ENCODE assay signal across 1 cellular context in the genomic region with DNA sequence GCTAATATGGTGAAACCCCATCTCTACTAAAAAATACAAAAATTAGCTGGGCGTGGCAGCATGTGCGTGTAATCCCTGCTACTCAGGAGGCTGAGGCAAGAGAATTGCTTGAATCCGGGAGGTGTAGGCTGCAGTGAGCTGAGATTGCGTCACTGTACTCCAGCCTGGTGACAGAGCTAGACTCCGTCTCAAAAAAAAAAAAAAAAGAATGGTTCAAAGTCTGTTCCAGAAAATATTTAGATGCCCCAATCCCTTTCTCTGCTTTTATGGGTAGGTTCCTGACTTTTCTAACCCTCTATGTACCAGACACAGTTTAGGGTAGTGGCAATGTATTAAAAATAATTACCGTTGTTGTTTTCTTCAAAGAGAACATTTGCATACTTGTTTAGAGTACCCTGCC.
TF ChIP-seq lines count a peak whose summit lies in the region.

No MANE protein-coding gene starts in this region.

TF ChIP-seq in HepG2, 621 proteins besides CTCF, POLR2A, EP300 and RAD21 (continued from another document and continues in another):
- TF ChIP-seq ZNF878 (CRISPR knock-in tag; IDR thresholded peaks at IDR 0.05) (no peak), ZFP62 (CRISPR knock-in tag; IDR thresholded peaks at IDR 0.05) (no peak), ZNF224 (CRISPR knock-in tag; IDR thresholded peaks at IDR 0.05) (no peak), KAT2B (IDR thresholded peaks at IDR 0.05; ENCODE audit: borderline replicate concordance, low read depth, low read length) (no peak), ZNF7 (CRISPR knock-in tag; IDR thresholded peaks at IDR 0.05) (no peak), TCF12 (IDR thresholded peaks at IDR 0.05) (no peak), TCF12 (CRISPR knock-in tag; IDR thresholded peaks at IDR 0.05) (no peak), SIX1 (CRISPR knock-in tag; IDR thresholded peaks at IDR 0.05; ENCODE audit: borderline replicate concordance) (no peak), ZNF589 (CRISPR knock-in tag; conservative IDR thresholded peaks at IDR 0.05) (no peak), SMARCC2 (IDR thresholded peaks at IDR 0.05) (no peak), MTF2 (CRISPR knock-in tag; IDR thresholded peaks at IDR 0.05; ENCODE audit: borderline replicate concordance) (no peak), ZSCAN20 (CRISPR knock-in tag; IDR thresholded peaks at IDR 0.05; ENCODE audit: borderline replicate concordance) (0 out of 2 replicates have a peak, but pooled peaks have one; percentile 34), MAFK (conservative IDR thresholded peaks at IDR 0.05 in 1 of 2, IDR thresholded peaks at IDR 0.05 in 1 of 2; ENCODE audit: low read length in 2 of 2) (no peak), ZNF563 (CRISPR knock-in tag; IDR thresholded peaks at IDR 0.05) (peak; percentile 44; the same call in 1 of the 2 replicates), NFATC3 (CRISPR knock-in tag; IDR thresholded peaks at IDR 0.05) (no peak), TEAD3 (CRISPR knock-in tag; optimal IDR thresholded peaks at IDR 0.05; ENCODE audit: borderline replicate concordance) (peak; percentile 66), HDAC1 (CRISPR knock-in tag; IDR thresholded peaks at IDR 0.05) (no peak; the same call in 1 of the 2 replicates), ZNF558 (CRISPR knock-in tag; IDR thresholded peaks at IDR 0.05; ENCODE audit: borderline replicate concordance) (no peak), ZKSCAN1 (IDR thresholded peaks at IDR 0.05; ENCODE audit: low read length) (no peak), ZNF546 (CRISPR knock-in tag; conservative IDR thresholded peaks at IDR 0.05) (no peak), NR2F2 (IDR thresholded peaks at IDR 0.05; ENCODE audit: borderline replicate concordance, low read depth) (no peak), ZNF260 (CRISPR knock-in tag; IDR thresholded peaks at IDR 0.05; ENCODE audit: borderline replicate concordance, low read depth) (no peak), ATF1 (CRISPR knock-in tag; IDR thresholded peaks at IDR 0.05) (no peak), ZNF549 (CRISPR knock-in tag; IDR thresholded peaks at IDR 0.05) (no peak), ZNF235 (CRISPR knock-in tag; IDR thresholded peaks at IDR 0.05; ENCODE audit: borderline replicate concordance) (no peak), ZNF121 (CRISPR knock-in tag; IDR thresholded peaks at IDR 0.05) (no peak), KLF16 (CRISPR knock-in tag; IDR thresholded peaks at IDR 0.05) (peak in 1 of 2 experiments; percentile 41; a peak in 1 of 4 replicates), JDP2 (CRISPR knock-in tag; IDR thresholded peaks at IDR 0.05; ENCODE audit: borderline replicate concordance) (no peak), BRCA1 (CRISPR knock-in tag; IDR thresholded peaks at IDR 0.05) (no peak), ZNF746 (CRISPR knock-in tag; IDR thresholded peaks at IDR 0.05) (no peak), PITX1 (CRISPR knock-in tag; IDR thresholded peaks at IDR 0.05) (peak; percentile 39; the same call in 1 of the 2 replicates), ZNF446 (CRISPR knock-in tag; IDR thresholded peaks at IDR 0.05) (no peak), ZNF644 (CRISPR knock-in tag; IDR thresholded peaks at IDR 0.05; ENCODE audit: low read depth) (peak; percentile 56; the same call in 1 of the 2 replicates), ZNF543 (CRISPR knock-in tag; IDR thresholded peaks at IDR 0.05) (no peak), TEAD2 (CRISPR knock-in tag; IDR thresholded peaks at IDR 0.05) (no peak), NCOR1 (IDR thresholded peaks at IDR 0.05; ENCODE audit: borderline replicate concordance, low read length) (peak; percentile 42; the same call in 1 of the 2 replicates), ZNF331 (CRISPR knock-in tag; IDR thresholded peaks at IDR 0.05) (no peak), ZBTB7A (CRISPR knock-in tag; IDR thresholded peaks at IDR 0.05) (no peak), AHR (CRISPR knock-in tag; IDR thresholded peaks at IDR 0.05) (no peak), ARNTL (CRISPR knock-in tag; IDR thresholded peaks at IDR 0.05) (no peak), SRF (IDR thresholded peaks at IDR 0.05; ENCODE audit: low read depth, low read length) (no peak), RARG (CRISPR knock-in tag; IDR thresholded peaks at IDR 0.05; ENCODE audit: low read depth) (no peak), GZF1 (CRISPR knock-in tag; IDR thresholded peaks at IDR 0.05) (no peak), SOX13 (IDR thresholded peaks at IDR 0.05) (no peak), SOX13 (CRISPR knock-in tag; conservative IDR thresholded peaks at IDR 0.05 in 1 of 2, IDR thresholded peaks at IDR 0.05 in 1 of 2) (peak in 1 of 2 experiments; percentile 63; a peak in 1 of 4 replicates), CC2D1A (CRISPR knock-in tag; IDR thresholded peaks at IDR 0.05) (no peak), EHMT2 (IDR thresholded peaks at IDR 0.05; ENCODE audit: borderline replicate concordance, low read depth, low read length) (no peak; the same call in 1 of the 2 replicates), GTF3A (CRISPR knock-in tag; conservative IDR thresholded peaks at IDR 0.05) (no peak), TMF1 (CRISPR knock-in tag; IDR thresholded peaks at IDR 0.05; ENCODE audit: low read depth) (no peak), SIN3B (IDR thresholded peaks at IDR 0.05; ENCODE audit: low read length) (no peak), PRMT3 (CRISPR knock-in tag; IDR thresholded peaks at IDR 0.05; ENCODE audit: borderline replicate concordance, low read depth) (no peak), ZNF724P (CRISPR knock-in tag; IDR thresholded peaks at IDR 0.05; ENCODE audit: borderline replicate concordance) (no peak)
- TF ChIP-seq, protein P1, sequence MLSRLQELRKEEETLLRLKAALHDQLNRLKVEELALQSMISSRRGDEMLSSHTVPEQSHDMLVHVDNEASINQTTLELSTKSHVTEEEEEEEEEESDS (CRISPR knock-in tag; IDR thresholded peaks at IDR 0.05; ENCODE audit: borderline replicate concordance), result no peak
- TF ChIP-seq, protein P2, sequence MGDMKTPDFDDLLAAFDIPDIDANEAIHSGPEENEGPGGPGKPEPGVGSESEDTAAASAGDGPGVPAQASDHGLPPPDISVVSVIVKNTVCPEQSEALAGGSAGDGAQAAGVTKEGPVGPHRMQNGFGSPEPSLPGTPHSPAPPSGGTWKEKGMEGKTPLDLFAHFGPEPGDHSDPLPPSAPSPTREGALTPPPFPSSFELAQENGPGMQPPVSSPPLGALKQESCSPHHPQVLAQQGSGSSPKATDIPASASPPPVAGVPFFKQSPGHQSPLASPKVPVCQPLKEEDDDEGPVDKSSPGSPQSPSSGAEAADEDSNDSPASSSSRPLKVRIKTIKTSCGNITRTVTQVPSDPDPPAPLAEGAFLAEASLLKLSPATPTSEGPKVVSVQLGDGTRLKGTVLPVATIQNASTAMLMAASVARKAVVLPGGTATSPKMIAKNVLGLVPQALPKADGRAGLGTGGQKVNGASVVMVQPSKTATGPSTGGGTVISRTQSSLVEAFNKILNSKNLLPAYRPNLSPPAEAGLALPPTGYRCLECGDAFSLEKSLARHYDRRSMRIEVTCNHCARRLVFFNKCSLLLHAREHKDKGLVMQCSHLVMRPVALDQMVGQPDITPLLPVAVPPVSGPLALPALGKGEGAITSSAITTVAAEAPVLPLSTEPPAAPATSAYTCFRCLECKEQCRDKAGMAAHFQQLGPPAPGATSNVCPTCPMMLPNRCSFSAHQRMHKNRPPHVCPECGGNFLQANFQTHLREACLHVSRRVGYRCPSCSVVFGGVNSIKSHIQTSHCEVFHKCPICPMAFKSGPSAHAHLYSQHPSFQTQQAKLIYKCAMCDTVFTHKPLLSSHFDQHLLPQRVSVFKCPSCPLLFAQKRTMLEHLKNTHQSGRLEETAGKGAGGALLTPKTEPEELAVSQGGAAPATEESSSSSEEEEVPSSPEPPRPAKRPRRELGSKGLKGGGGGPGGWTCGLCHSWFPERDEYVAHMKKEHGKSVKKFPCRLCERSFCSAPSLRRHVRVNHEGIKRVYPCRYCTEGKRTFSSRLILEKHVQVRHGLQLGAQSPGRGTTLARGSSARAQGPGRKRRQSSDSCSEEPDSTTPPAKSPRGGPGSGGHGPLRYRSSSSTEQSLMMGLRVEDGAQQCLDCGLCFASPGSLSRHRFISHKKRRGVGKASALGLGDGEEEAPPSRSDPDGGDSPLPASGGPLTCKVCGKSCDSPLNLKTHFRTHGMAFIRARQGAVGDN (CRISPR knock-in tag; IDR thresholded peaks at IDR 0.05), result no peak
- TF ChIP-seq, protein P3, sequence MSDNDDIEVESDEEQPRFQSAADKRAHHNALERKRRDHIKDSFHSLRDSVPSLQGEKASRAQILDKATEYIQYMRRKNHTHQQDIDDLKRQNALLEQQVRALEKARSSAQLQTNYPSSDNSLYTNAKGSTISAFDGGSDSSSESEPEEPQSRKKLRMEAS (IDR thresholded peaks at IDR 0.05), result no peak
- TF ChIP-seq, protein P4, sequence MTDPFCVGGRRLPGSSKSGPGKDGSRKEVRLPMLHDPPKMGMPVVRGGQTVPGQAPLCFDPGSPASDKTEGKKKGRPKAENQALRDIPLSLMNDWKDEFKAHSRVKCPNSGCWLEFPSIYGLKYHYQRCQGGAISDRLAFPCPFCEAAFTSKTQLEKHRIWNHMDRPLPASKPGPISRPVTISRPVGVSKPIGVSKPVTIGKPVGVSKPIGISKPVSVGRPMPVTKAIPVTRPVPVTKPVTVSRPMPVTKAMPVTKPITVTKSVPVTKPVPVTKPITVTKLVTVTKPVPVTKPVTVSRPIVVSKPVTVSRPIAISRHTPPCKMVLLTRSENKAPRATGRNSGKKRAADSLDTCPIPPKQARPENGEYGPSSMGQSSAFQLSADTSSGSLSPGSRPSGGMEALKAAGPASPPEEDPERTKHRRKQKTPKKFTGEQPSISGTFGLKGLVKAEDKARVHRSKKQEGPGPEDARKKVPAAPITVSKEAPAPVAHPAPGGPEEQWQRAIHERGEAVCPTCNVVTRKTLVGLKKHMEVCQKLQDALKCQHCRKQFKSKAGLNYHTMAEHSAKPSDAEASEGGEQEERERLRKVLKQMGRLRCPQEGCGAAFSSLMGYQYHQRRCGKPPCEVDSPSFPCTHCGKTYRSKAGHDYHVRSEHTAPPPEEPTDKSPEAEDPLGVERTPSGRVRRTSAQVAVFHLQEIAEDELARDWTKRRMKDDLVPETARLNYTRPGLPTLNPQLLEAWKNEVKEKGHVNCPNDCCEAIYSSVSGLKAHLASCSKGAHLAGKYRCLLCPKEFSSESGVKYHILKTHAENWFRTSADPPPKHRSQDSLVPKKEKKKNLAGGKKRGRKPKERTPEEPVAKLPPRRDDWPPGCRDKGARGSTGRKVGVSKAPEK (CRISPR knock-in tag; IDR thresholded peaks at IDR 0.05; ENCODE audit: borderline replicate concordance), result no peak
- TF ChIP-seq, protein P5, sequence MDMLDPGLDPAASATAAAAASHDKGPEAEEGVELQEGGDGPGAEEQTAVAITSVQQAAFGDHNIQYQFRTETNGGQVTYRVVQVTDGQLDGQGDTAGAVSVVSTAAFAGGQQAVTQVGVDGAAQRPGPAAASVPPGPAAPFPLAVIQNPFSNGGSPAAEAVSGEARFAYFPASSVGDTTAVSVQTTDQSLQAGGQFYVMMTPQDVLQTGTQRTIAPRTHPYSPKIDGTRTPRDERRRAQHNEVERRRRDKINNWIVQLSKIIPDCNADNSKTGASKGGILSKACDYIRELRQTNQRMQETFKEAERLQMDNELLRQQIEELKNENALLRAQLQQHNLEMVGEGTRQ (IDR thresholded peaks at IDR 0.05; ENCODE audit: low read depth, low read length), result no peak
- TF ChIP-seq, protein P5 (CRISPR knock-in tag; IDR thresholded peaks at IDR 0.05; ENCODE audit: borderline replicate concordance), result no peak
- TF ChIP-seq, protein P6, sequence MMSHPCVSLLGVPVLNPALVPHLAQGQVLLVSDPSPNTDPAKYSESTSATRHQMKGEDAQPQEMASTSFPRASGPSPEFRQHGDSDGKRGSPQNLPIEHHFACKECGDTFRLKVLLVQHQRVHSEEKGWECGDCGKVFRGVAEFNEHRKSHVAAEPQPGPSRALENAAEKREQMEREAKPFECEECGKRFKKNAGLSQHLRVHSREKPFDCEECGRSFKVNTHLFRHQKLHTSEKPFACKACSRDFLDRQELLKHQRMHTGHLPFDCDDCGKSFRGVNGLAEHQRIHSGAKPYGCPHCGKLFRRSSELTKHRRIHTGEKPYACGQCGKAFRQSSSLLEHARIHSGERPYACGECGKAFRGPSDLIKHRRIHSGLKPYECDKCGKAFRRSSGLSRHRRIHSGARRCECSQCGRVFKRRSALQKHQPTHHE (CRISPR knock-in tag; IDR thresholded peaks at IDR 0.05; ENCODE audit: borderline replicate concordance), result no peak
- TF ChIP-seq, protein P7, sequence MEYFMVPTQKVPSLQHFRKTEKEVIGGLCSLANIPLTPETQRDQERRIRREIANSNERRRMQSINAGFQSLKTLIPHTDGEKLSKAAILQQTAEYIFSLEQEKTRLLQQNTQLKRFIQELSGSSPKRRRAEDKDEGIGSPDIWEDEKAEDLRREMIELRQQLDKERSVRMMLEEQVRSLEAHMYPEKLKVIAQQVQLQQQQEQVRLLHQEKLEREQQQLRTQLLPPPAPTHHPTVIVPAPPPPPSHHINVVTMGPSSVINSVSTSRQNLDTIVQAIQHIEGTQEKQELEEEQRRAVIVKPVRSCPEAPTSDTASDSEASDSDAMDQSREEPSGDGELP (IDR thresholded peaks at IDR 0.05; ENCODE audit: borderline replicate concordance, low read depth), result no peak
- TF ChIP-seq, protein P8, sequence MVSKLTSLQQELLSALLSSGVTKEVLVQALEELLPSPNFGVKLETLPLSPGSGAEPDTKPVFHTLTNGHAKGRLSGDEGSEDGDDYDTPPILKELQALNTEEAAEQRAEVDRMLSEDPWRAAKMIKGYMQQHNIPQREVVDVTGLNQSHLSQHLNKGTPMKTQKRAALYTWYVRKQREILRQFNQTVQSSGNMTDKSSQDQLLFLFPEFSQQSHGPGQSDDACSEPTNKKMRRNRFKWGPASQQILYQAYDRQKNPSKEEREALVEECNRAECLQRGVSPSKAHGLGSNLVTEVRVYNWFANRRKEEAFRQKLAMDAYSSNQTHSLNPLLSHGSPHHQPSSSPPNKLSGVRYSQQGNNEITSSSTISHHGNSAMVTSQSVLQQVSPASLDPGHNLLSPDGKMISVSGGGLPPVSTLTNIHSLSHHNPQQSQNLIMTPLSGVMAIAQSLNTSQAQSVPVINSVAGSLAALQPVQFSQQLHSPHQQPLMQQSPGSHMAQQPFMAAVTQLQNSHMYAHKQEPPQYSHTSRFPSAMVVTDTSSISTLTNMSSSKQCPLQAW (CRISPR knock-in tag; IDR thresholded peaks at IDR 0.05), result no peak
- TF ChIP-seq, protein P9, sequence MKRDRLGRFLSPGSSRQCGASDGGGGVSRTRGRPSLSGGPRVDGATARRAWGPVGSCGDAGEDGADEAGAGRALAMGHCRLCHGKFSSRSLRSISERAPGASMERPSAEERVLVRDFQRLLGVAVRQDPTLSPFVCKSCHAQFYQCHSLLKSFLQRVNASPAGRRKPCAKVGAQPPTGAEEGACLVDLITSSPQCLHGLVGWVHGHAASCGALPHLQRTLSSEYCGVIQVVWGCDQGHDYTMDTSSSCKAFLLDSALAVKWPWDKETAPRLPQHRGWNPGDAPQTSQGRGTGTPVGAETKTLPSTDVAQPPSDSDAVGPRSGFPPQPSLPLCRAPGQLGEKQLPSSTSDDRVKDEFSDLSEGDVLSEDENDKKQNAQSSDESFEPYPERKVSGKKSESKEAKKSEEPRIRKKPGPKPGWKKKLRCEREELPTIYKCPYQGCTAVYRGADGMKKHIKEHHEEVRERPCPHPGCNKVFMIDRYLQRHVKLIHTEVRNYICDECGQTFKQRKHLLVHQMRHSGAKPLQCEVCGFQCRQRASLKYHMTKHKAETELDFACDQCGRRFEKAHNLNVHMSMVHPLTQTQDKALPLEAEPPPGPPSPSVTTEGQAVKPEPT (CRISPR knock-in tag; IDR thresholded peaks at IDR 0.05; ENCODE audit: low read depth), result no peak
